Comparison of ENCODE assay signal across 25 cellular contexts in genomic region chr12:64577046-64577445, GRCh38.
"Had no signal": no experiment of that assay in that cellular context is flagged by ENCODE, and none has a peak within 500 bp of the region (broad histone marks: within the 10 kb centered on the region; RNA-seq: fewer than 3 reads in every experiment).

No MANE protein-coding gene starts in this region.

- H3K4me2 ChIP-seq: smooth muscle cell had no signal

- H3K27me3 ChIP-seq: pancreas, sigmoid colon, tibial nerve, upper lobe of left lung, vagina had no signal

- H3K9me3 ChIP-seq: pancreas, prostate gland, vagina had no signal

- H3K36me3 ChIP-seq: lower lobe of right lung, pancreas, prostate gland, sigmoid colon, tibial nerve, upper lobe of left lung, vagina had no signal

- ATAC-seq: lower lobe of right lung; naive thymus-derived CD8-positive, alpha-beta T cell; pancreas; stimulated activated memory B cell treated with anti-CD40 and anti-IgM and Interleukin-4, amounts not matched to agents 10 μg/mL and 1 μg/mL and 100 μg/mL, for 72 hours; stimulated activated naive CD8-positive, alpha-beta T cell treated with anti-CD3 and anti-CD28 coated beads, Interleukin-15, amount 100 ng/mL, for 72 hours had no signal

- H3K4me1 ChIP-seq: lower lobe of right lung, prostate gland, sigmoid colon, tibial nerve, vagina had no signal

- H3K4me3 ChIP-seq: lower lobe of right lung, pancreas, prostate gland, sigmoid colon, smooth muscle cell, tibial nerve, upper lobe of left lung, vagina had no signal

- H3K27ac ChIP-seq: lower lobe of right lung, pancreas, prostate gland, sigmoid colon, tibial nerve, upper lobe of left lung, vagina had no signal

- DNase-seq: head of caudate nucleus; hypothalamus; immature natural killer cell; kidney; lower lobe of right lung; mammary epithelial cell; mesenchymal stem cell; naive thymus-derived CD8-positive, alpha-beta T cell; nucleus accumbens; pancreas; posterior cingulate gyrus; stimulated activated CD4-positive, alpha-beta T cell treated with anti-CD3 and anti-CD28 coated beads, Interleukin-1b, Interleukin-23, amount 100 ng/mL, for 48 hours; stimulated activated CD4-positive, alpha-beta T cell treated with anti-CD3 and anti-CD28 coated beads, Interleukin-2, amount 100 ng/mL, for 48 hours; stimulated activated CD4-positive, alpha-beta T cell treated with anti-CD3 and anti-CD28 coated beads, Interleukin-4, amount 100 ng/mL, for 4 hours; stimulated activated CD8-positive, alpha-beta memory T cell treated with anti-CD3 and anti-CD28 coated beads, Interleukin-4, amount 100 ng/mL, for 48 hours; stimulated activated naive CD4-positive, alpha-beta T cell treated with Interleukin-2 at 50 U/mL for 16 hours; stimulated activated naive CD8-positive, alpha-beta T cell treated with anti-CD3 and anti-CD28 coated beads, Interleukin-15, amount 100 ng/mL, for 72 hours; substantia nigra; upper lobe of left lung had no signal
